Comparison of ENCODE assay signal across 8 cellular contexts in the genomic region with DNA sequence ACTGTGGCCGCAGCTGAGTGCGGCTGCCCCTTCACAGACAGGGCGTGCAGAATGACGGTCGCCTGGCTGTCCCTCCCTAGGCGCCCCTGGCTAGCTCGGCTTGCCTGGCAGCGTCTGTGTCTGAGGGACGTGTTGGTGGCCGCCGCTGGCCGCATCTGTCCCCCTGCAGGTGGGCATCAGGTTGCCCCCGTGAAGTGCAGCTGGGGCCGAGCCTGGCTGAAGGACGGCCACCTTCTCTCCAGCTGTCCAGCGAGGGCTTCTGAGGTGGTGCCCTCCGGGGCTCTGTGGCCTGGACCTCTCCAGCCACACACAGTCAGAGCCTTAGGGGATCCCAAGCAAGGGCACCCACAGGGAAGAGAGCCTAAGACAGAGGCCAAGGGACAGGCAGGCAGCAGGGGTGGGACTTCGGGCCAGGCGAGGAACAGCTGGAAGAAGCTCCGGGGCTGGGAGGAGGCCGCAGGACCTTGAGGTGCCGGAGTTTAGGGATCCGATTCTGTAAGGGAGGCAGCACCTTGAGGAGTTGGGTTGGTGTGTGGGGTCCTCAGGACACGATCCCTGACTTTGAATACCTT.
DNase-seq lines count a peak whose midpoint lies in the region; ATAC-seq, FAIRE-seq and TF ChIP-seq lines count a peak whose summit lies in the region.

No MANE protein-coding gene starts in this region.

- H3K4me1 ChIP-seq in MM.1S (ENCODE audit: low read length), result peaks cover 6% of the 10 kb centered on the region
- peaks cover 0 to 17% (median 5%) of the 10 kb centered on the region in 4 experiments; a peak in 5 of 7 replicates for H3K4me1 ChIP-seq in H1 (replicated peaks in 1 of 4; ENCODE audit: control insufficient read depth in 3 of 4, insufficient read depth in 4 of 4, low read length in 3 of 4)

- no peak overlapping the region; the same call in 1 of the 2 replicates for H4K8ac ChIP-seq in H1 (ENCODE audit: extremely low read depth, insufficient read depth, low read length)

- peak overlapping the region; percentile 63 for H3K4me3 ChIP-seq in AG04449 (ENCODE audit: low read depth, low read length)
- peak overlapping the region; percentile 84 for H3K4me3 ChIP-seq in MM.1S (ENCODE audit: low read length)
- H3K4me3 ChIP-seq in H1 (ENCODE audit: extremely low read depth in 1 of 4, insufficient read depth in 2 of 4, low read depth in 3 of 4, low read length in 4 of 4), result peak overlapping the region in 3 of 4 experiments; percentile 66 to 78 (median 70); a peak in 6 of 8 replicates

- H3K27ac Mint-ChIP-seq in nephron, result peak overlapping the region; percentile 45 to 91 (median 73)

- no peak overlapping the region for H2BK12ac ChIP-seq in H1 (ENCODE audit: low read depth, low read length)

- peaks cover 7% of the 10 kb centered on the region for H3F3A ChIP-seq in MM.1S (ENCODE audit: insufficient read depth, low read length)

- TF ChIP-seq CTCF in AG04449 (IDR thresholded peaks at IDR 0.05; ENCODE audit: insufficient read depth, low read length, missing control alignments) (no peak), MM.1S (IDR thresholded peaks at IDR 0.05; ENCODE audit: low read length) (no peak), H1 (IDR thresholded peaks at IDR 0.05; ENCODE audit: control extremely low read depth in 1 of 3, insufficient read depth in 1 of 3, low read depth in 1 of 3, low read length in 3 of 3) (no peak), nephron (IDR thresholded peaks at IDR 0.05; ENCODE audit: unreplicated experiment in 3 of 3) (no peak)

- H3K79me1 ChIP-seq in H1 (ENCODE audit: low read depth, low read length), result no peaks in the 10 kb centered on the region

- H2BK20ac ChIP-seq in H1 (ENCODE audit: low read length), result no peak overlapping the region

- TF ChIP-seq EP300 in H1 (IDR thresholded peaks at IDR 0.05; ENCODE audit: borderline replicate concordance in 1 of 2, low read depth in 2 of 2, low read length in 2 of 2), result no peak

- H3K79me2 ChIP-seq in MM.1S (ENCODE audit: low read length), result no peaks in the 10 kb centered on the region
- no peaks in the 10 kb centered on the region for H3K79me2 ChIP-seq in H1 (ENCODE audit: control insufficient read depth in 1 of 2, insufficient read depth in 2 of 2, low read length in 2 of 2)

- H2BK120ac ChIP-seq in H1 (replicated peaks; ENCODE audit: low read depth, low read length), result no peak overlapping the region

- no peak overlapping the region for H4K5ac ChIP-seq in H1 (ENCODE audit: insufficient read length, low read depth, low read length)

- no peaks in the 10 kb centered on the region for H3K9me2 ChIP-seq in MM.1S (replicated peaks; ENCODE audit: insufficient read depth, low read length)

- DNase-seq in AG04449 (ENCODE audit: low read depth, low spot score), result no peak
- no peak for DNase-seq in MM.1S
- no peak for DNase-seq in H1 (ENCODE audit: low read depth in 1 of 2, low spot score in 2 of 2)
- no peak for DNase-seq in NCI-H2227 treated with DMSO at 0.1 percent for 48 hours (lab: John Stamatoyannopoulos, UW)

- no peak overlapping the region for H2BK15ac ChIP-seq in H1 (ENCODE audit: low read length)

- POLR2A ChIA-PET in AG04449 (lab: Yijun Ruan, JAX), result interaction anchor here (1.0 to 1.5 kb wide), 2 partner anchors 22 to 32 kb away, joined by 3 to 4 read pairs; no protein-coding TSS in a partner anchor
- POLR2A ChIA-PET in H1 (lab: Charles Lee; ENCODE audit: partially characterized antibody), result interaction anchor here (0.9 to 1.9 kb wide), 6 partner anchors 9 to 50 kb away, joined by 3 to 16 read pairs (median 4); no protein-coding TSS in a partner anchor

- H3K4me3 Mint-ChIP-seq in nephron, result peak overlapping the region; percentile 84 to 88 (median 87)

- 51% methylated on average over 24 of the region's 24 CpGs; no CpG with 5 or more reads in 1 of the 2 experiments for WGBS in H1 (ENCODE audit: extremely low coverage in 1 of 2, insufficient coverage in 1 of 2, insufficient read length in 1 of 2, insufficient replicate concordance in 2 of 2, low coverage in 1 of 2, low lambda C conversion rate in 2 of 2, missing lambda C conversion rate in 1 of 2), 2 experiments

- no peak overlapping the region for H2BK5ac ChIP-seq in H1 (ENCODE audit: low read depth, low read length)

- H3K18ac ChIP-seq in H1 (ENCODE audit: extremely low read depth, low read length), result no peak overlapping the region

- CTCF ChIA-PET in AG04449 (lab: Yijun Ruan, JAX) (interaction anchor here (0.9 to 1.4 kb wide), 7 partner anchors 10 to 110 kb away, joined by 3 to 6 read pairs (median 4); no protein-coding TSS in a partner anchor), H1 (lab: Charles Lee; ENCODE audit: partially characterized antibody) (interaction anchor here (0.6 to 2.7 kb wide), 10 partner anchors 9 to 103 kb away, joined by 3 to 12 read pairs (median 5); no protein-coding TSS in a partner anchor)

- H3K36me3 ChIP-seq in MM.1S (replicated peaks; ENCODE audit: insufficient read depth, low read length) (no peaks in the 10 kb centered on the region), H1 (ENCODE audit: control insufficient read depth in 2 of 4, insufficient read depth in 4 of 4, low read length in 3 of 4) (no peaks in the 10 kb centered on the region)

- H3K27me3 ChIP-seq in MM.1S (replicated peaks; ENCODE audit: insufficient read depth, low read length) (no peaks in the 10 kb centered on the region), H1 (replicated peaks in 1 of 4; ENCODE audit: control insufficient read depth in 3 of 4, extremely low read depth in 1 of 4, insufficient read depth in 3 of 4, low read length in 3 of 4) (peaks cover 2 to 24% (median 16%) of the 10 kb centered on the region in 4 experiments; a peak in 6 of 7 replicates)

- peak overlapping the region; percentile 98 for H3K4me2 ChIP-seq in MM.1S (ENCODE audit: low read depth, low read length)
- H3K4me2 ChIP-seq in H1 (ENCODE audit: insufficient read depth in 1 of 2, low read depth in 2 of 2, low read length in 2 of 2), result peak overlapping the region; percentile 71 to 95

- H2AFZ ChIP-seq in MM.1S (ENCODE audit: low read length) (peak overlapping the region; percentile 97), H1 (ENCODE audit: low read length) (peak overlapping the region; percentile 48; the same call in 1 of the 2 replicates)

- no peak for ATAC-seq in HG02884 (IDR thresholded peaks at IDR 0.05; ENCODE audit: unreplicated experiment)
- no peak for ATAC-seq in GM18511 (IDR thresholded peaks at IDR 0.05; ENCODE audit: unreplicated experiment)
- ATAC-seq in GM19328 (IDR thresholded peaks at IDR 0.05; ENCODE audit: unreplicated experiment), result no peak

- H3K4me1 Mint-ChIP-seq in nephron, result no peaks in the 10 kb centered on the region

- H3K9ac ChIP-seq in MM.1S (ENCODE audit: low read length), result peak overlapping the region; percentile 69; the same call in 1 of the 2 replicates
- no peak overlapping the region; a peak in 1 of 7 replicates for H3K9ac ChIP-seq in H1 (replicated peaks in 1 of 4; ENCODE audit: extremely low read depth in 1 of 4, low read depth in 3 of 4, low read length in 3 of 4)

- peaks cover 2% of the 10 kb centered on the region for H3K9me3 Mint-ChIP-seq in nephron

- no peak overlapping the region for H3K56ac ChIP-seq in H1 (replicated peaks; ENCODE audit: insufficient read length, low read depth, low read length)

- no peak for TF ChIP-seq POLR2A in H1 (IDR thresholded peaks at IDR 0.05; ENCODE audit: control extremely low read depth in 1 of 2, low read depth in 2 of 2, low read length in 2 of 2)

- H4K20me1 ChIP-seq in MM.1S (ENCODE audit: insufficient read depth, low read length), result no peaks in the 10 kb centered on the region
- peaks cover 0 to 1% of the 10 kb centered on the region in 2 experiments for H4K20me1 ChIP-seq in H1 (replicated peaks in 1 of 2; ENCODE audit: control insufficient read depth in 1 of 2, insufficient read depth in 2 of 2, low read length in 2 of 2)

- no peak overlapping the region for H3K4ac ChIP-seq in H1 (replicated peaks; ENCODE audit: insufficient read length, low read depth, low read length)

- H3K23ac ChIP-seq in H1 (ENCODE audit: insufficient read length), result no peak overlapping the region

- H2AK5ac ChIP-seq in H1 (ENCODE audit: low read depth, low read length), result no peak overlapping the region

- H3K9me3 ChIP-seq in MM.1S (replicated peaks; ENCODE audit: insufficient read depth, low read length) (no peaks in the 10 kb centered on the region), H1 (ENCODE audit: insufficient read depth in 2 of 2, low read depth in 1 of 2, low read length in 1 of 2) (peaks cover 0 to 2% of the 10 kb centered on the region in 2 experiments; a peak in 1 of 4 replicates)

- no peak for TF ChIP-seq RAD21 in H1 (IDR thresholded peaks at IDR 0.05 in 1 of 2, conservative IDR thresholded peaks at IDR 0.05 in 1 of 2; ENCODE audit: low read depth in 2 of 2, low read length in 2 of 2)

- H3K27me3 Mint-ChIP-seq in nephron (ENCODE audit: low read depth), result peaks cover 5% of the 10 kb centered on the region

- H3K36me3 Mint-ChIP-seq in nephron (ENCODE audit: low read depth), result no peaks in the 10 kb centered on the region

- H3K14ac ChIP-seq in H1 (ENCODE audit: insufficient read length), result no peak overlapping the region

- H3K23me2 ChIP-seq in H1 (ENCODE audit: low read depth, low read length), result peaks cover 9% of the 10 kb centered on the region; the same call in 1 of the 2 replicates

- FAIRE-seq in H1 (lab: Jason Lieb, UNC), result no peak

- H3K27ac ChIP-seq in MM.1S (ENCODE audit: low read length) (peak overlapping the region; percentile 75; the same call in 1 of the 2 replicates), H1 (ENCODE audit: low read depth, low read length) (no peak overlapping the region)

- no peak overlapping the region for H4K91ac ChIP-seq in H1 (replicated peaks; ENCODE audit: insufficient read length, low read length)

TF ChIP-seq in H1, 55 proteins besides CTCF, POLR2A, EP300 and RAD21:
- TF ChIP-seq KDM4A (IDR thresholded peaks at IDR 0.05; ENCODE audit: low read depth, low read length, severe bottlenecking), result peak; percentile 7
- TF ChIP-seq ATF3 (IDR thresholded peaks at IDR 0.05; ENCODE audit: insufficient read depth, low read depth, low read length), result no peak
